8 cellular contexts compared by ENCODE assay signal in genomic region chr1:62407398-62408009, GRCh38. TPM values are rescaled to one million over a fixed set of nuclear protein-coding genes. Genes with fewer than 3 reads are reported as not detected.
DNase-seq lines count a peak whose midpoint lies in the region; ATAC-seq and TF ChIP-seq lines count a peak whose summit lies in the region.

No MANE protein-coding gene starts in this region.

- no peak for TF ChIP-seq POLR2A in breast epithelium (IDR thresholded peaks at IDR 0.05)

- peak; percentile 30 to 85 (median 70) for TF ChIP-seq CTCF in breast epithelium (IDR thresholded peaks at IDR 0.05)
- peak; percentile 80 for TF ChIP-seq CTCF in upper lobe of right lung (IDR thresholded peaks at IDR 0.05)

- H3K36me3 ChIP-seq in breast epithelium (no peaks in the 10 kb centered on the region), upper lobe of right lung (no peaks in the 10 kb centered on the region)

- H3K27ac ChIP-seq in breast epithelium, result no peak overlapping the region
- H3K27ac ChIP-seq in upper lobe of right lung, result no peak overlapping the region

- peak; percentile 68 for DNase-seq in NCI-H510A treated with DMSO at 0.1 percent for 48 hours (lab: John Stamatoyannopoulos, UW)
- DNase-seq in NCI-H510A (lab: John Stamatoyannopoulos, UW), result no peak
- peak; percentile 69 for DNase-seq in NCI-H748 (lab: John Stamatoyannopoulos, UW; ENCODE audit: unreplicated experiment)
- DNase-seq in breast epithelium (ENCODE audit: low spot score in 2 of 2), result no peak
- peak; percentile 79 for DNase-seq in left kidney (ENCODE audit: low read depth, low spot score)
- no peak for DNase-seq in upper lobe of right lung

- H3K4me3 ChIP-seq in breast epithelium (no peak overlapping the region), upper lobe of right lung (no peak overlapping the region)

- H3K9me3 ChIP-seq in breast epithelium (no peaks in the 10 kb centered on the region), upper lobe of right lung (no peaks in the 10 kb centered on the region)

- intact Hi-C loops in breast epithelium (cut with DNase I; ENCODE audit: low total_unique reads) (loop anchor here (10.0 kb wide), 1 partner anchor 233 kb away; no protein-coding TSS in a partner anchor), upper lobe of right lung (cut with DNase I) (loop anchor here (5.0 kb wide), 1 partner anchor 240 kb away; no protein-coding TSS in a partner anchor)

- ATAC-seq in HG03342 (IDR thresholded peaks at IDR 0.05; ENCODE audit: unreplicated experiment) (peak; percentile 53), upper lobe of right lung (peak; percentile 83), GM19452 (IDR thresholded peaks at IDR 0.05; ENCODE audit: unreplicated experiment) (no peak)

- H3K4me1 ChIP-seq in breast epithelium (no peaks in the 10 kb centered on the region), upper lobe of right lung (no peaks in the 10 kb centered on the region)

- no peaks in the 10 kb centered on the region for H3K27me3 ChIP-seq in breast epithelium
- no peaks in the 10 kb centered on the region for H3K27me3 ChIP-seq in upper lobe of right lung

RNA-seq across cellular contexts. Expression of gene USP1, which starts 29.3 kb away (rescaled TPM):
- total RNA-seq in breast epithelium (10 to 100 TPM; 19.4 to 39.7 (median 29.8) TPM), upper lobe of right lung (23.8 TPM)

Comparison
In these comparisons a context has a peak if more than half of its experiments do, and no peak if none do; other contexts are left out.
1. DNase-seq: peak in NCI-H510A treated with DMSO at 0.1 percent for 48 hours (single experiment), NCI-H748 (single experiment) and left kidney (single experiment); none in NCI-H510A (single experiment), breast epithelium (0 of 2) and upper lobe of right lung (single experiment).